Comparison of ENCODE assay signal across 1 cellular context in the genomic region with DNA sequence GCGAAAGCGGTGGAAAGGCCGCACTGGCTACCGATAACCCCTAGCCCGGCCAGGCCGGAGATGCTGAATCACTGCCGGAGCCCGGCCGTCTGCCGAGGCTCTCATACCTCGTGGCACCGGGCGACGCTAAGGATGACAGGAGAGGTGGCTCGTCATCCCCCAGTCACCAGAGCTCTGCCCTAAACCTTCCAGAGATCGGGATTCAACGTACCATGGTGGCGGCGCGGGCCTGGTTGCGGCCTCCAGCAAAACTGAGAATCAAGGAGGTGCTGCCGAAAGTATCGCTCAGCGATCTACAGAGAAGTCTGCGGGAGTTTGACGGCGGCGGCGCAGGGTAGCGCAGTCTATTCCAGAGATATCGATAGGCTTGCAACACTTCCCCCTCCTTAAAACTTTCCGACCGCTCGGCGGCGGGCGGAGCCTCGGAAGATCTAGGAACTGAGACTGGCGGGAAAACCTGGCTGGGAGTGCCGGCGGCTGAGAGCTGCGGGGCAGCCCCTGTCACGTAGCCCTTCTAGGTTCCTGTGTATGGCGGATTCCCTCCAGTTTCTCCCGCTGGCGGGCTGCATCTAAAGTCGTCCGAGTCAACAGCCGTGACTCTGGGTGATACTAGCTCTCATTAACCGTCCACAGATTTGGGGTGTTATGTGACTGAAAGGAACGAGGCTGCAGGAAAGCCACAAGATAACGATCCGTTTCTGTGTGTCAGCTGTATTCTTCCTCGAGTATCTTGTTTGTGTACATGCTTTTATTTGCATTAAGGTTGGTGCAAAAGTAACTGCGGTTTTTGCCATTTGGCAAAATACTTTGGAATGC.
TF ChIP-seq lines count a peak whose summit lies in the region.

A gene (minus strand): TSS at position 301 of the 816 bp plus-strand sequence. CDS start 87 bp downstream, at position 214.

TF ChIP-seq in HepG2, 621 proteins besides CTCF, POLR2A, EP300 and RAD21 (continued from another document and continues in another):
- TF ChIP-seq, protein P1, sequence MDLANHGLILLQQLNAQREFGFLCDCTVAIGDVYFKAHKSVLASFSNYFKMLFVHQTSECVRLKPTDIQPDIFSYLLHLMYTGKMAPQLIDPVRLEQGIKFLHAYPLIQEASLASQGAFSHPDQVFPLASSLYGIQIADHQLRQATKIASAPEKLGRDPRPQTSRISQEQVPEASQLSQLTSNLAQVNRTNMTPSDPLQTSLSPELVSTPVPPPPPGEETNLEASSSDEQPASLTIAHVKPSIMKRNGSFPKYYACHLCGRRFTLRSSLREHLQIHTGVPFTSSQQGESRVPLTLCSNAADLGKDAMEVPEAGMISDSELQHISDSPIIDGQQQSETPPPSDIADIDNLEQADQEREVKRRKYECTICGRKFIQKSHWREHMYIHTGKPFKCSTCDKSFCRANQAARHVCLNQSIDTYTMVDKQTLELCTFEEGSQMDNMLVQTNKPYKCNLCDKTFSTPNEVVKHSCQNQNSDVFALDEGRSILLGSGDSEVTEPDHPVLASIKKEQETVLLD (CRISPR knock-in tag; IDR thresholded peaks at IDR 0.05; ENCODE audit: low read depth) = peak; percentile 57; the same call in 1 of the 2 replicates
- TF ChIP-seq, protein P2, sequence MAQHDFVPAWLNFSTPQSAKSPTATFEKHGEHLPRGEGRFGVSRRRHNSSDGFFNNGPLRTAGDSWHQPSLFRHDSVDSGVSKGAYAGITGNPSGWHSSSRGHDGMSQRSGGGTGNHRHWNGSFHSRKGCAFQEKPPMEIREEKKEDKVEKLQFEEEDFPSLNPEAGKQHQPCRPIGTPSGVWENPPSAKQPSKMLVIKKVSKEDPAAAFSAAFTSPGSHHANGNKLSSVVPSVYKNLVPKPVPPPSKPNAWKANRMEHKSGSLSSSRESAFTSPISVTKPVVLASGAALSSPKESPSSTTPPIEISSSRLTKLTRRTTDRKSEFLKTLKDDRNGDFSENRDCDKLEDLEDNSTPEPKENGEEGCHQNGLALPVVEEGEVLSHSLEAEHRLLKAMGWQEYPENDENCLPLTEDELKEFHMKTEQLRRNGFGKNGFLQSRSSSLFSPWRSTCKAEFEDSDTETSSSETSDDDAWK (CRISPR knock-in tag; IDR thresholded peaks at IDR 0.05) = no peak
- peak; percentile 90 for TF ChIP-seq BORCS8-MEF2B (CRISPR knock-in tag; IDR thresholded peaks at IDR 0.05)
- peak; percentile 71; the same call in 1 of the 2 replicates for TF ChIP-seq ZNF614 (CRISPR knock-in tag; IDR thresholded peaks at IDR 0.05; ENCODE audit: borderline replicate concordance)
- 0 out of 2 replicates have a peak, but pooled peaks have one; percentile 53 for TF ChIP-seq ZNF552 (CRISPR knock-in tag; IDR thresholded peaks at IDR 0.05; ENCODE audit: borderline replicate concordance)
- peak; percentile 77; the same call in 1 of the 2 replicates for TF ChIP-seq MEIS1 (CRISPR knock-in tag; IDR thresholded peaks at IDR 0.05; ENCODE audit: borderline replicate concordance)
- peak; percentile 53; the same call in 1 of the 2 replicates for TF ChIP-seq RNF2 (conservative IDR thresholded peaks at IDR 0.05; ENCODE audit: low read depth)
- TF ChIP-seq, protein P3, sequence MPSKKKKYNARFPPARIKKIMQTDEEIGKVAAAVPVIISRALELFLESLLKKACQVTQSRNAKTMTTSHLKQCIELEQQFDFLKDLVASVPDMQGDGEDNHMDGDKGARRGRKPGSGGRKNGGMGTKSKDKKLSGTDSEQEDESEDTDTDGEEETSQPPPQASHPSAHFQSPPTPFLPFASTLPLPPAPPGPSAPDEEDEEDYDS (CRISPR knock-in tag; IDR thresholded peaks at IDR 0.05) = no peak; the same call in 1 of the 2 replicates
- TF ChIP-seq ATF1 (CRISPR knock-in tag; IDR thresholded peaks at IDR 0.05) = peak; percentile 28; the same call in 1 of the 2 replicates
- no peak for TF ChIP-seq SOX6 (IDR thresholded peaks at IDR 0.05)
- peak; percentile 82 for TF ChIP-seq SOX6 (CRISPR knock-in tag; IDR thresholded peaks at IDR 0.05)
- TF ChIP-seq RXRA (CRISPR knock-in tag; IDR thresholded peaks at IDR 0.05) = peak; percentile 34; the same call in 1 of the 2 replicates
- TF ChIP-seq RXRB (CRISPR knock-in tag; IDR thresholded peaks at IDR 0.05; ENCODE audit: borderline replicate concordance) = peak; percentile 71
- no peak for TF ChIP-seq ZNF644 (CRISPR knock-in tag; IDR thresholded peaks at IDR 0.05; ENCODE audit: low read depth)
- peak; percentile 56; the same call in 1 of the 2 replicates for TF ChIP-seq TGIF2 (CRISPR knock-in tag; IDR thresholded peaks at IDR 0.05)
- 0 out of 2 replicates have a peak, but pooled peaks have one; percentile 45 for TF ChIP-seq ZNF329 (CRISPR knock-in tag; IDR thresholded peaks at IDR 0.05; ENCODE audit: low read depth)
- peak; percentile 96 for TF ChIP-seq KDM2A (CRISPR knock-in tag; IDR thresholded peaks at IDR 0.05; ENCODE audit: borderline replicate concordance, low read depth)
- TF ChIP-seq FOXK2 (IDR thresholded peaks at IDR 0.05) = 0 out of 2 replicates have a peak, but pooled peaks have one; percentile 31
- TF ChIP-seq NBN (conservative IDR thresholded peaks at IDR 0.05) = no peak
- TF ChIP-seq, protein P4, sequence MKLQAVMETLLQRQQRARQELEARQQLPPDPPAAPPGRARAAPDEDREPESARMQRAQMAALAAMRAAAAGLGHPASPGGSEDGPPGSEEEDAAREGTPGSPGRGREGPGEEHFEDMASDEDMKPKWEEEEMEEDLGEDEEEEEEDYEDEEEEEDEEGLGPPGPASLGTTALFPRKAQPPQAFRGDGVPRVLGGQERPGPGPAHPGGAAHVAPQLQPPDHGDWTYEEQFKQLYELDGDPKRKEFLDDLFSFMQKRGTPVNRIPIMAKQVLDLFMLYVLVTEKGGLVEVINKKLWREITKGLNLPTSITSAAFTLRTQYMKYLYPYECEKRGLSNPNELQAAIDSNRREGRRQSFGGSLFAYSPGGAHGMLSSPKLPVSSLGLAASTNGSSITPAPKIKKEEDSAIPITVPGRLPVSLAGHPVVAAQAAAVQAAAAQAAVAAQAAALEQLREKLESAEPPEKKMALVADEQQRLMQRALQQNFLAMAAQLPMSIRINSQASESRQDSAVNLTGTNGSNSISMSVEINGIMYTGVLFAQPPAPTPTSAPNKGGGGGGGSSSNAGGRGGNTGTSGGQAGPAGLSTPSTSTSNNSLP (IDR thresholded peaks at IDR 0.05; ENCODE audit: low read depth, low read length) = peak; percentile 88; the same call in 1 of the 2 replicates
- peak; percentile 36; the same call in 1 of the 2 replicates for TF ChIP-seq FOXA3 (CRISPR knock-in tag; IDR thresholded peaks at IDR 0.05)
- TF ChIP-seq ZNF570 (CRISPR knock-in tag; IDR thresholded peaks at IDR 0.05; ENCODE audit: borderline replicate concordance) = no peak
- no peak for TF ChIP-seq RBM22 (optimal IDR thresholded peaks at IDR 0.05; ENCODE audit: low read length)
- TF ChIP-seq YY1 (IDR thresholded peaks at IDR 0.05; ENCODE audit: insufficient read depth, insufficient replicate concordance, low read depth, low read length) = peak; percentile 86
- no peak for TF ChIP-seq SMAD9 (CRISPR knock-in tag; IDR thresholded peaks at IDR 0.05)
- TF ChIP-seq HNRNPL (IDR thresholded peaks at IDR 0.05; ENCODE audit: low read depth, low read length) = peak; percentile 60; the same call in 1 of the 2 replicates
- 0 out of 2 replicates have a peak, but pooled peaks have one; percentile 6 for TF ChIP-seq RFX5 (IDR thresholded peaks at IDR 0.05; ENCODE audit: low read depth, low read length)
- TF ChIP-seq ZNF17 (CRISPR knock-in tag; IDR thresholded peaks at IDR 0.05) = 0 out of 2 replicates have a peak, but pooled peaks have one; percentile 21
- no peak for TF ChIP-seq ZNF431 (CRISPR knock-in tag; IDR thresholded peaks at IDR 0.05; ENCODE audit: borderline replicate concordance, low read depth)
- TF ChIP-seq, protein P5, sequence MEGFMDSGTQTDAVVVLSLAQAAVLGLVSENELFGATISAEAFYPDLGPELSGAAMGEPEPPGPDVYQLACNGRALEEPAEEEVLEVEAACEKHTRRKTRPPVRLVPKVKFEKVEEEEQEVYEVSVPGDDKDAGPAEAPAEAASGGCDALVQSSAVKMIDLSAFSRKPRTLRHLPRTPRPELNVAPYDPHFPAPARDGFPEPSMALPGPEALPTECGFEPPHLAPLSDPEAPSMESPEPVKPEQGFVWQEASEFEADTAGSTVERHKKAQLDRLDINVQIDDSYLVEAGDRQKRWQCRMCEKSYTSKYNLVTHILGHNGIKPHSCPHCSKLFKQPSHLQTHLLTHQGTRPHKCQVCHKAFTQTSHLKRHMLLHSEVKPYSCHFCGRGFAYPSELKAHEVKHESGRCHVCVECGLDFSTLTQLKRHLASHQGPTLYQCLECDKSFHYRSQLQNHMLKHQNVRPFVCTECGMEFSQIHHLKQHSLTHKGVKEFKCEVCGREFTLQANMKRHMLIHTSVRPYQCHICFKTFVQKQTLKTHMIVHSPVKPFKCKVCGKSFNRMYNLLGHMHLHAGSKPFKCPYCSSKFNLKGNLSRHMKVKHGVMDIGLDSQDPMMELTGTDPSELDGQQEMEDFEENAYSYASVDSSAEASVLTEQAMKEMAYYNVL (CRISPR knock-in tag; IDR thresholded peaks at IDR 0.05; ENCODE audit: borderline replicate concordance) = peak; percentile 74; the same call in 1 of the 2 replicates
- TF ChIP-seq ZNF569 (CRISPR knock-in tag; IDR thresholded peaks at IDR 0.05; ENCODE audit: borderline replicate concordance) = peak; percentile 19; the same call in 1 of the 2 replicates
- no peak for TF ChIP-seq ZFP37 (CRISPR knock-in tag; IDR thresholded peaks at IDR 0.05; ENCODE audit: borderline replicate concordance)
- peak; percentile 5; the same call in 1 of the 2 replicates for TF ChIP-seq ZNF256 (CRISPR knock-in tag; conservative IDR thresholded peaks at IDR 0.05)
- TF ChIP-seq CCDC6 (CRISPR knock-in tag; IDR thresholded peaks at IDR 0.05) = no peak
- TF ChIP-seq, protein P6, sequence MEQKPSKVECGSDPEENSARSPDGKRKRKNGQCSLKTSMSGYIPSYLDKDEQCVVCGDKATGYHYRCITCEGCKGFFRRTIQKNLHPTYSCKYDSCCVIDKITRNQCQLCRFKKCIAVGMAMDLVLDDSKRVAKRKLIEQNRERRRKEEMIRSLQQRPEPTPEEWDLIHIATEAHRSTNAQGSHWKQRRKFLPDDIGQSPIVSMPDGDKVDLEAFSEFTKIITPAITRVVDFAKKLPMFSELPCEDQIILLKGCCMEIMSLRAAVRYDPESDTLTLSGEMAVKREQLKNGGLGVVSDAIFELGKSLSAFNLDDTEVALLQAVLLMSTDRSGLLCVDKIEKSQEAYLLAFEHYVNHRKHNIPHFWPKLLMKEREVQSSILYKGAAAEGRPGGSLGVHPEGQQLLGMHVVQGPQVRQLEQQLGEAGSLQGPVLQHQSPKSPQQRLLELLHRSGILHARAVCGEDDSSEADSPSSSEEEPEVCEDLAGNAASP (CRISPR knock-in tag; IDR thresholded peaks at IDR 0.05; ENCODE audit: borderline replicate concordance) = peak; percentile 40; the same call in 1 of the 2 replicates
- no peak for TF ChIP-seq ZNF446 (CRISPR knock-in tag; IDR thresholded peaks at IDR 0.05)
- TF ChIP-seq, protein P7, sequence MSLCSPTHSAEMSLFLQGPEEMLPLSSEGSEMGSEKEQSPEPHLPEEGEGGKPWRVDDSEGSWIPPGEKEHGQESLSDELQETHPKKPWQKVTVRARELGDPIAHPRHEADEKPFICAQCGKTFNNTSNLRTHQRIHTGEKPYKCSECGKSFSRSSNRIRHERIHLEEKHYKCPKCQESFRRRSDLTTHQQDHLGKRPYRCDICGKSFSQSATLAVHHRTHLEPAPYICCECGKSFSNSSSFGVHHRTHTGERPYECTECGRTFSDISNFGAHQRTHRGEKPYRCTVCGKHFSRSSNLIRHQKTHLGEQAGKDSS (CRISPR knock-in tag; IDR thresholded peaks at IDR 0.05; ENCODE audit: borderline replicate concordance, low read depth) = no peak
- peak; percentile 95 for TF ChIP-seq ZNF543 (CRISPR knock-in tag; IDR thresholded peaks at IDR 0.05)
- TF ChIP-seq YEATS4 (CRISPR knock-in tag; IDR thresholded peaks at IDR 0.05; ENCODE audit: borderline replicate concordance) = peak; percentile 80
- TF ChIP-seq ZNF253 (CRISPR knock-in tag; IDR thresholded peaks at IDR 0.05; ENCODE audit: borderline replicate concordance) = no peak
- TF ChIP-seq, protein P8, sequence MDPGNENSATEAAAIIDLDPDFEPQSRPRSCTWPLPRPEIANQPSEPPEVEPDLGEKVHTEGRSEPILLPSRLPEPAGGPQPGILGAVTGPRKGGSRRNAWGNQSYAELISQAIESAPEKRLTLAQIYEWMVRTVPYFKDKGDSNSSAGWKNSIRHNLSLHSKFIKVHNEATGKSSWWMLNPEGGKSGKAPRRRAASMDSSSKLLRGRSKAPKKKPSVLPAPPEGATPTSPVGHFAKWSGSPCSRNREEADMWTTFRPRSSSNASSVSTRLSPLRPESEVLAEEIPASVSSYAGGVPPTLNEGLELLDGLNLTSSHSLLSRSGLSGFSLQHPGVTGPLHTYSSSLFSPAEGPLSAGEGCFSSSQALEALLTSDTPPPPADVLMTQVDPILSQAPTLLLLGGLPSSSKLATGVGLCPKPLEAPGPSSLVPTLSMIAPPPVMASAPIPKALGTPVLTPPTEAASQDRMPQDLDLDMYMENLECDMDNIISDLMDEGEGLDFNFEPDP (CRISPR knock-in tag; conservative IDR thresholded peaks at IDR 0.05) = no peak
- TF ChIP-seq ZBTB42 (CRISPR knock-in tag; IDR thresholded peaks at IDR 0.05) = no peak
- peak; percentile 70 for TF ChIP-seq SP5 (CRISPR knock-in tag; IDR thresholded peaks at IDR 0.05; ENCODE audit: borderline replicate concordance, low read depth)
- peak; percentile 85 for TF ChIP-seq GABPB1 (CRISPR knock-in tag; IDR thresholded peaks at IDR 0.05)
- TF ChIP-seq TOE1 (CRISPR knock-in tag; IDR thresholded peaks at IDR 0.05) = no peak
- peak; percentile 92; the same call in 1 of the 2 replicates for TF ChIP-seq SNAI1 (CRISPR knock-in tag; IDR thresholded peaks at IDR 0.05; ENCODE audit: borderline replicate concordance)
- peak; percentile 84; the same call in 1 of the 2 replicates for TF ChIP-seq ZNF317 (CRISPR knock-in tag; IDR thresholded peaks at IDR 0.05)
- no peak for TF ChIP-seq ZFYVE20 (CRISPR knock-in tag; IDR thresholded peaks at IDR 0.05; ENCODE audit: borderline replicate concordance, low read depth)
- TF ChIP-seq, protein P9, sequence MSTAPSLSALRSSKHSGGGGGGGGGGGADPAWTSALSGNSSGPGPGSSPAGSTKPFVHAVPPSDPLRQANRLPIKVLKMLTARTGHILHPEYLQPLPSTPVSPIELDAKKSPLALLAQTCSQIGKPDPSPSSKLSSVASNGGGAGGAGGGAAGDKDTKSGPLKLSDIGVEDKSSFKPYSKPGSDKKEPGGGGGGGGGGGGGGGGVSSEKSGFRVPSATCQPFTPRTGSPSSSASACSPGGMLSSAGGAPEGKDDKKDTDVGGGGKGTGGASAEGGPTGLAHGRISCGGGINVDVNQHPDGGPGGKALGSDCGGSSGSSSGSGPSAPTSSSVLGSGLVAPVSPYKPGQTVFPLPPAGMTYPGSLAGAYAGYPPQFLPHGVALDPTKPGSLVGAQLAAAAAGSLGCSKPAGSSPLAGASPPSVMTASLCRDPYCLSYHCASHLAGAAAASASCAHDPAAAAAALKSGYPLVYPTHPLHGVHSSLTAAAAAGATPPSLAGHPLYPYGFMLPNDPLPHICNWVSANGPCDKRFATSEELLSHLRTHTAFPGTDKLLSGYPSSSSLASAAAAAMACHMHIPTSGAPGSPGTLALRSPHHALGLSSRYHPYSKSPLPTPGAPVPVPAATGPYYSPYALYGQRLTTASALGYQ (CRISPR knock-in tag; IDR thresholded peaks at IDR 0.05) = no peak
- TF ChIP-seq, protein P10, sequence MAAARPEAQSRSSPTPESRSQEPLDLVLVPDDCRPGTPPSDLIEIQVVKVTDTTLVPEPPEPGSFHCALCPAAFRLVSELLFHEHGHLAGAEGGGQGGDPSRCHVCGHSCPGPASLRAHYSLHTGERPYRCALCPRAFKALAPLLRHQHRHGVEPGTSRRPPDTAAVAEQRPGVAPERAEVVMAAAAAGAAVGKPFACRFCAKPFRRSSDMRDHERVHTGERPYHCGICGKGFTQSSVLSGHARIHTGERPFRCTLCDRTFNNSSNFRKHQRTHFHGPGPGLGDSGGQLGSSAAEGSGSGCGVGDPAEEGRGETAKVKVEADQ (CRISPR knock-in tag; IDR thresholded peaks at IDR 0.05; ENCODE audit: borderline replicate concordance) = peak; percentile 74; the same call in 1 of the 2 replicates
- no peak for TF ChIP-seq FOXP1 (IDR thresholded peaks at IDR 0.05)
- no peak for TF ChIP-seq FOXP1 (CRISPR knock-in tag; IDR thresholded peaks at IDR 0.05)
